10 cellular contexts compared by ENCODE assay signal in the genomic region with DNA sequence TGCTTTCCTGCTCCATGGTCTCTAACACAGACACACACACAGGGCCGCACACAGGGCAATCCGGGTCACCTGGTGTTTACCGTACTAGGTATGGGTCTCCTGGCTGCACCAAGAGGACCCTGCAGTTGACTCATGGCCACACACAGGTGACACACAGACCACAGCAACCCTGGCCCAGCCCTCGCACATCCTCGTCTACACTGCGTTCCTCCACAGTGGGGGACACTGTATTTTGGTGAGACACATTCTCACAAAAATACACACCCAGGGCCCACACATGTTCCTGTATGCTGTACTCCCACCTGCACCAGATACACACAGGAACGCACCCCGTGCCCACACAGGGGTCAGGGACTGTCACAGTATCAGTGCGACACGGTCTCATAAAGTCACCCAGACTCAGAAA. TPM values are rescaled to one million over a fixed set of nuclear protein-coding genes. Genes with fewer than 3 reads are reported as not detected.
DNase-seq lines count a peak whose midpoint lies in the region; ATAC-seq, FAIRE-seq and TF ChIP-seq lines count a peak whose summit lies in the region.
"Had no signal": no experiment of that assay in that cellular context is flagged by ENCODE, and none has a peak within 500 bp of the region (broad histone marks: within the 10 kb centered on the region; RNA-seq: fewer than 3 reads in every experiment).

No MANE protein-coding gene starts in this region.

- TF ChIP-seq CTCF in HepG2 (CRISPR knock-in tag; IDR thresholded peaks at IDR 0.05) (no peak), right lobe of liver (IDR thresholded peaks at IDR 0.05) (no peak), natural killer cell (IDR thresholded peaks at IDR 0.05) (no peak)

- H3K36me3 Mint-ChIP-seq in activated T-helper 17 cell treated with anti-CD3 and anti-CD28 coated beads, Interleukin-2, amount 50 U/mL, for 72 hours (ENCODE audit: low read depth) = peaks cover 3% of the 10 kb centered on the region
- H3K36me3 Mint-ChIP-seq in natural killer cell = peaks cover 3% of the 10 kb centered on the region

- DNase-seq in HepG2 (ENCODE audit: low spot score) (no peak), right lobe of liver (no peak), natural killer cell (no peak), NCI-H1048 (lab: John Stamatoyannopoulos, UW) (no peak), GM12892 (ENCODE audit: insufficient read length) (no peak)
- DNase-seq: GDM1, RPMI8226 had no signal

- in situ Hi-C loops in HepG2 (cut with HindIII; ENCODE audit: extremely low pct_ligation_motif_present, low pct_unique_long_range_greater_than_20kb) = no loop called here

- CTCF ChIA-PET in HepG2 (lab: Yijun Ruan, JAX; ENCODE audit: low intra/inter-chr PET ratio, low total read pairs) = no interaction called here

- no peak for TF ChIP-seq RAD21 in HepG2 (CRISPR knock-in tag; IDR thresholded peaks at IDR 0.05)

- H3K4me3 Mint-ChIP-seq in activated T-helper 17 cell treated with anti-CD3 and anti-CD28 coated beads, Interleukin-2, amount 50 U/mL, for 72 hours = peak overlapping the region; percentile 86
- peak overlapping the region; percentile 78 for H3K4me3 Mint-ChIP-seq in natural killer cell

- peaks cover 34% of the 10 kb centered on the region for H3K4me1 Mint-ChIP-seq in activated T-helper 17 cell treated with anti-CD3 and anti-CD28 coated beads, Interleukin-2, amount 50 U/mL, for 72 hours
- H3K4me1 Mint-ChIP-seq in natural killer cell = peaks cover 45 to 56% of the 10 kb centered on the region in 2 donors

- H3K4me3 ChIP-seq in HepG2 (replicated peaks in 1 of 3; ENCODE audit: insufficient read depth in 1 of 3, low read depth in 2 of 3, low read length in 3 of 3) (no peak overlapping the region), right lobe of liver (no peak overlapping the region)

- H3K9me3 ChIP-seq in HepG2 (ENCODE audit: low read length) (no peaks in the 10 kb centered on the region), right lobe of liver (no peaks in the 10 kb centered on the region)

- no peak overlapping the region for H3K27ac Mint-ChIP-seq in activated T-helper 17 cell treated with anti-CD3 and anti-CD28 coated beads, Interleukin-2, amount 50 U/mL, for 72 hours
- H3K27ac Mint-ChIP-seq in natural killer cell = peak overlapping the region; percentile 95 to 96

- 0 out of 2 replicates have a peak overlapping the region, but pooled peaks have one; percentile 12 for H3K9ac ChIP-seq in HepG2 (ENCODE audit: insufficient read depth, low read depth, low read length)

- no peaks in the 10 kb centered on the region for H3K79me2 ChIP-seq in HepG2 (ENCODE audit: insufficient read depth, low read length)

- H3K27ac ChIP-seq in HepG2 (ENCODE audit: extremely low read length, insufficient read depth, low read length) = peak overlapping the region; percentile 42
- H3K27ac ChIP-seq in right lobe of liver = no peak overlapping the region

- no peaks in the 10 kb centered on the region for H4K20me1 ChIP-seq in HepG2 (ENCODE audit: insufficient read depth, low read length)

- FAIRE-seq in HepG2 (lab: Jason Lieb, UNC) (no peak), GM12892 (lab: Jason Lieb, UNC) (no peak)

- POLR2A ChIA-PET in HepG2 (lab: Yijun Ruan, JAX) = no interaction called here

- H3K36me3 ChIP-seq in HepG2 (replicated peaks in 1 of 2; ENCODE audit: control insufficient read depth in 1 of 2, insufficient read depth in 2 of 2, low read length in 2 of 2) (no peaks in the 10 kb centered on the region), right lobe of liver (no peaks in the 10 kb centered on the region)

- H3K9me3 Mint-ChIP-seq in activated T-helper 17 cell treated with anti-CD3 and anti-CD28 coated beads, Interleukin-2, amount 50 U/mL, for 72 hours = no peaks in the 10 kb centered on the region
- H3K9me3 Mint-ChIP-seq in natural killer cell = peaks cover under 1 to 2% of the 10 kb centered on the region in 2 donors

- TF ChIP-seq EP300 in HepG2 (IDR thresholded peaks at IDR 0.05; ENCODE audit: low read depth in 2 of 2, low read length in 2 of 2) = no peak
- TF ChIP-seq EP300 in HepG2 (CRISPR knock-in tag; IDR thresholded peaks at IDR 0.05; ENCODE audit: borderline replicate concordance) = no peak

- H3K27me3 ChIP-seq in HepG2 (ENCODE audit: control insufficient read depth in 1 of 2, insufficient read depth in 2 of 2, low read length in 2 of 2) (peaks cover 0 to 9% of the 10 kb centered on the region in 2 experiments; a peak in 1 of 5 replicates), right lobe of liver (no peaks in the 10 kb centered on the region)

- TF ChIP-seq POLR2A in HepG2 (IDR thresholded peaks at IDR 0.05; ENCODE audit: insufficient read depth in 1 of 2, low read depth in 2 of 2, low read length in 2 of 2) (no peak), right lobe of liver (IDR thresholded peaks at IDR 0.05) (no peak), GM12892 (IDR thresholded peaks at IDR 0.05; ENCODE audit: low read depth, low read length) (no peak)

- BruUV-seq in HepG2 (replicated peaks; lab: Mats Ljungman, UMichigan) = TSS peak; percentile 34

- H3K4me2 ChIP-seq in HepG2 (ENCODE audit: low read depth, low read length) = 0 out of 2 replicates have a peak overlapping the region, but pooled peaks have one; percentile 32

- intact Hi-C loops in HepG2 (cut with micrococcal nuclease; ENCODE audit: unreplicated experiment) (no loop called here), right lobe of liver (cut with DNase I) (no loop called here), natural killer cell (cut with micrococcal nuclease) (loop anchor here (5.0 to 10.0 kb wide), 2 partner anchors 48 to 134 kb away; a partner anchor contains a TSS)

- ATAC-seq in HepG2 (peak; percentile 48), right lobe of liver (no peak), natural killer cell (no peak), GM21723 (IDR thresholded peaks at IDR 0.05; ENCODE audit: unreplicated experiment) (no peak), HG03135 (IDR thresholded peaks at IDR 0.05; ENCODE audit: unreplicated experiment) (no peak)
- ATAC-seq in activated T-helper 17 cell treated with anti-CD3 and anti-CD28 coated beads, Interleukin-2, amount 50 U/mL, for 72 hours (replicated peaks) = peak; percentile 25

- no peak overlapping the region for H2AFZ ChIP-seq in HepG2 (ENCODE audit: low read length)

- peaks cover 9% of the 10 kb centered on the region for H3K27me3 Mint-ChIP-seq in activated T-helper 17 cell treated with anti-CD3 and anti-CD28 coated beads, Interleukin-2, amount 50 U/mL, for 72 hours
- H3K27me3 Mint-ChIP-seq in natural killer cell (ENCODE audit: low read depth in 2 of 2) = peaks cover 2 to 3% of the 10 kb centered on the region in 2 donors

- 75% methylated on average over 8 of the region's 10 CpGs for WGBS in HepG2 (ENCODE audit: low lambda C conversion rate)
- WGBS in right lobe of liver (ENCODE audit: insufficient coverage, low coverage, low lambda C conversion rate, missing lambda C conversion rate) = 70% methylated on average over 2 of the region's 10 CpGs

- peaks cover 23% of the 10 kb centered on the region for H3K4me1 ChIP-seq in HepG2 (ENCODE audit: insufficient read depth, low read length)
- H3K4me1 ChIP-seq in right lobe of liver = peaks cover 0 to 8% (median 0%) of the 10 kb centered on the region in 4 donors

RNA-seq across cellular contexts. Expression of a gene that starts 12.8 kb away (rescaled TPM):
- 1.1 TPM in 2 replicates for total RNA-seq in HepG2 (2016; rRNA removed; fragmentation: Illumina TruSeq; extraction: Trizol)
- total RNA-seq in HepG2 (2016; cell fraction: cytosol; rRNA removed; fragmentation: Illumina TruSeq; extraction: Trizol; ENCODE audit: low read depth) = 1.5 and 1.6 TPM in 2 replicates
- total RNA-seq in HepG2 (2016; cell fraction: insoluble cytoplasmic fraction; rRNA removed; fragmentation: Illumina TruSeq; extraction: Trizol) = 0.89 and 1.2 TPM in 2 replicates
- total RNA-seq in HepG2 (2016; cell fraction: membrane; rRNA removed; fragmentation: Illumina TruSeq; extraction: Trizol) = 3.6 and 3.7 TPM in 2 replicates
- total RNA-seq in HepG2 (2016; cell fraction: nucleus; rRNA removed; fragmentation: Illumina TruSeq; extraction: Trizol) = 1.3 and 1.5 TPM in 2 replicates
- polyA plus RNA-seq in HepG2 (2011; rRNA removed) = 4.1 TPM in 2 replicates
- polyA plus RNA-seq in HepG2 (2011; cell fraction: cytosol; rRNA removed) = 3.5 and 3.8 TPM in 2 replicates
- polyA plus RNA-seq in HepG2 (2011; cell fraction: nucleus; rRNA removed) = 9.1 and 10.2 TPM in 2 replicates
- 5.1 and 5.7 TPM in 2 replicates for polyA plus RNA-seq in HepG2 (2012)
- 3.3 and 3.8 TPM in 2 replicates for polyA plus RNA-seq in HepG2 (2016; cell fraction: cytosol; fragmentation: Illumina TruSeq; extraction: Trizol; ENCODE audit: low read depth)
- polyA plus RNA-seq in HepG2 (2016; cell fraction: insoluble cytoplasmic fraction; fragmentation: Illumina TruSeq; extraction: Trizol; ENCODE audit: low read depth) = 2.8 and 3.6 TPM in 2 replicates
- 6.6 and 7.6 TPM in 2 replicates for polyA plus RNA-seq in HepG2 (2016; cell fraction: membrane; fragmentation: Illumina TruSeq; extraction: Trizol; ENCODE audit: low read depth)
- polyA plus RNA-seq in HepG2 (2016; cell fraction: nucleus; fragmentation: Illumina TruSeq; extraction: Trizol; ENCODE audit: insufficient read depth, low read depth) = 5.9 and 7.4 TPM in 2 replicates
- polyA minus RNA-seq in HepG2 (2011; rRNA and poly(A)+ RNA removed; ENCODE audit: low replicate concordance) = 1.0 and 6.6 TPM in 2 replicates
- 3.9 and 5.0 TPM in 2 replicates for polyA minus RNA-seq in HepG2 (2011; cell fraction: cytosol; rRNA and poly(A)+ RNA removed)
- polyA minus RNA-seq in HepG2 (2011; cell fraction: nucleus; rRNA and poly(A)+ RNA removed) = 2.6 and 2.9 TPM in 2 replicates
- 1 to 10 TPM; 1.2 to 5.8 (median 2.7) TPM for total RNA-seq in right lobe of liver
- 1 to 10 TPM; 9.0 to 9.1 TPM for total RNA-seq in activated T-helper 17 cell treated with anti-CD3 and anti-CD28 coated beads, Interleukin-2, amount 50 U/mL, for 72 hours
- 10 to 100 TPM; 34.2 to 46.2 (median 44.9) TPM for total RNA-seq in natural killer cell
- polyA plus RNA-seq in GM12892 (2012; ENCODE audit: missing spikeins) = 4.5 TPM

RNA-seq across cellular contexts. Expression of a gene that starts 29.8 kb away (rescaled TPM):
- total RNA-seq in HepG2 (2016; rRNA removed; fragmentation: Illumina TruSeq; extraction: Trizol) = 134 and 158 TPM in 2 replicates
- 36.6 and 36.7 TPM in 2 replicates for total RNA-seq in HepG2 (2016; cell fraction: cytosol; rRNA removed; fragmentation: Illumina TruSeq; extraction: Trizol; ENCODE audit: low read depth)
- total RNA-seq in HepG2 (2016; cell fraction: insoluble cytoplasmic fraction; rRNA removed; fragmentation: Illumina TruSeq; extraction: Trizol) = 125 and 171 TPM in 2 replicates
- total RNA-seq in HepG2 (2016; cell fraction: membrane; rRNA removed; fragmentation: Illumina TruSeq; extraction: Trizol) = 51.9 and 53.0 TPM in 2 replicates
- 80.1 and 80.2 TPM in 2 replicates for total RNA-seq in HepG2 (2016; cell fraction: nucleus; rRNA removed; fragmentation: Illumina TruSeq; extraction: Trizol)
- polyA plus RNA-seq in HepG2 (2011; rRNA removed) = 177 and 191 TPM in 2 replicates
- 157 and 211 TPM in 2 replicates for polyA plus RNA-seq in HepG2 (2011; cell fraction: cytosol; rRNA removed)
- polyA plus RNA-seq in HepG2 (2011; cell fraction: nucleus; rRNA removed) = 522 and 527 TPM in 2 replicates
- polyA plus RNA-seq in HepG2 (2012) = 89.1 and 94.9 TPM in 2 replicates
- polyA plus RNA-seq in HepG2 (2016; cell fraction: cytosol; fragmentation: Illumina TruSeq; extraction: Trizol; ENCODE audit: low read depth) = 39.2 and 43.2 TPM in 2 replicates
- polyA plus RNA-seq in HepG2 (2016; cell fraction: insoluble cytoplasmic fraction; fragmentation: Illumina TruSeq; extraction: Trizol; ENCODE audit: low read depth) = 161 and 171 TPM in 2 replicates
- 52.6 and 54.0 TPM in 2 replicates for polyA plus RNA-seq in HepG2 (2016; cell fraction: membrane; fragmentation: Illumina TruSeq; extraction: Trizol; ENCODE audit: low read depth)
- polyA plus RNA-seq in HepG2 (2016; cell fraction: nucleus; fragmentation: Illumina TruSeq; extraction: Trizol; ENCODE audit: insufficient read depth, low read depth) = 240 and 249 TPM in 2 replicates
- 90.9 and 144 TPM in 2 replicates for polyA minus RNA-seq in HepG2 (2011; rRNA and poly(A)+ RNA removed; ENCODE audit: low replicate concordance)
- polyA minus RNA-seq in HepG2 (2011; cell fraction: cytosol; rRNA and poly(A)+ RNA removed) = 42.3 and 52.9 TPM in 2 replicates
- polyA minus RNA-seq in HepG2 (2011; cell fraction: nucleus; rRNA and poly(A)+ RNA removed) = 38.0 and 40.4 TPM in 2 replicates
- total RNA-seq in right lobe of liver = 10 to 100 TPM; 39.6 to 74.9 (median 50.1) TPM
- total RNA-seq in activated T-helper 17 cell treated with anti-CD3 and anti-CD28 coated beads, Interleukin-2, amount 50 U/mL, for 72 hours = 100 to 1,000 TPM; 140 to 226 TPM
- total RNA-seq in natural killer cell = 100 to 1,000 TPM; 211 to 242 (median 223) TPM
- polyA plus RNA-seq in GM12892 (2012; ENCODE audit: missing spikeins) = 114 TPM

RNA-seq across cellular contexts. Expression of a gene that starts 52.8 kb away (rescaled TPM):
- total RNA-seq in HepG2 (2016; rRNA removed; fragmentation: Illumina TruSeq; extraction: Trizol) (39.9 and 60.1 TPM in 2 replicates), right lobe of liver (100 to 1,000 TPM in 1 of 6 experiments, 10 to 100 TPM in 5; 63.9 to 106 (median 72.9) TPM), natural killer cell (100 to 1,000 TPM; 401 to 469 (median 454) TPM)
- total RNA-seq in HepG2 (2016; cell fraction: cytosol; rRNA removed; fragmentation: Illumina TruSeq; extraction: Trizol; ENCODE audit: low read depth) = 18.1 and 22.9 TPM in 2 replicates
- 32.6 and 70.2 TPM in 2 replicates for total RNA-seq in HepG2 (2016; cell fraction: insoluble cytoplasmic fraction; rRNA removed; fragmentation: Illumina TruSeq; extraction: Trizol)
- 32.1 and 33.4 TPM in 2 replicates for total RNA-seq in HepG2 (2016; cell fraction: membrane; rRNA removed; fragmentation: Illumina TruSeq; extraction: Trizol)
- total RNA-seq in HepG2 (2016; cell fraction: nucleus; rRNA removed; fragmentation: Illumina TruSeq; extraction: Trizol) = 63.1 and 76.4 TPM in 2 replicates
- polyA plus RNA-seq in HepG2 (2011; rRNA removed) = 38.8 and 40.8 TPM in 2 replicates
- polyA plus RNA-seq in HepG2 (2011; cell fraction: cytosol; rRNA removed) = 14.9 and 22.3 TPM in 2 replicates
- polyA plus RNA-seq in HepG2 (2011; cell fraction: nucleus; rRNA removed) = 283 and 302 TPM in 2 replicates
- 37.3 and 46.8 TPM in 2 replicates for polyA plus RNA-seq in HepG2 (2012)
- polyA plus RNA-seq in HepG2 (2016; cell fraction: cytosol; fragmentation: Illumina TruSeq; extraction: Trizol; ENCODE audit: low read depth) = 14.0 and 16.4 TPM in 2 replicates
- 50.3 and 62.5 TPM in 2 replicates for polyA plus RNA-seq in HepG2 (2016; cell fraction: insoluble cytoplasmic fraction; fragmentation: Illumina TruSeq; extraction: Trizol; ENCODE audit: low read depth)
- polyA plus RNA-seq in HepG2 (2016; cell fraction: membrane; fragmentation: Illumina TruSeq; extraction: Trizol; ENCODE audit: low read depth) = 32.6 and 34.8 TPM in 2 replicates
- 231 and 244 TPM in 2 replicates for polyA plus RNA-seq in HepG2 (2016; cell fraction: nucleus; fragmentation: Illumina TruSeq; extraction: Trizol; ENCODE audit: insufficient read depth, low read depth)
- 53.7 and 73.5 TPM in 2 replicates for polyA minus RNA-seq in HepG2 (2011; rRNA and poly(A)+ RNA removed; ENCODE audit: low replicate concordance)
- polyA minus RNA-seq in HepG2 (2011; cell fraction: cytosol; rRNA and poly(A)+ RNA removed) = 20.7 and 22.3 TPM in 2 replicates
- 30.0 and 34.8 TPM in 2 replicates for polyA minus RNA-seq in HepG2 (2011; cell fraction: nucleus; rRNA and poly(A)+ RNA removed)
- total RNA-seq in activated T-helper 17 cell treated with anti-CD3 and anti-CD28 coated beads, Interleukin-2, amount 50 U/mL, for 72 hours = 100 to 1,000 TPM; 221 to 245 TPM
- polyA plus RNA-seq in GM12892 (2012; ENCODE audit: missing spikeins) = 197 TPM

Comparison
In these comparisons a context has a peak if more than half of its experiments do, and no peak if none do; other contexts are left out.
1. ATAC-seq: peak in HepG2 (single experiment) and activated T-helper 17 cell treated with anti-CD3 and anti-CD28 coated beads, Interleukin-2, amount 50 U/mL, for 72 hours (single experiment); none in right lobe of liver (0 of 4), natural killer cell (0 of 3), GM21723 (single experiment) and HG03135 (single experiment).